ENCODE assay signal across 1 cellular context in the genomic region with DNA sequence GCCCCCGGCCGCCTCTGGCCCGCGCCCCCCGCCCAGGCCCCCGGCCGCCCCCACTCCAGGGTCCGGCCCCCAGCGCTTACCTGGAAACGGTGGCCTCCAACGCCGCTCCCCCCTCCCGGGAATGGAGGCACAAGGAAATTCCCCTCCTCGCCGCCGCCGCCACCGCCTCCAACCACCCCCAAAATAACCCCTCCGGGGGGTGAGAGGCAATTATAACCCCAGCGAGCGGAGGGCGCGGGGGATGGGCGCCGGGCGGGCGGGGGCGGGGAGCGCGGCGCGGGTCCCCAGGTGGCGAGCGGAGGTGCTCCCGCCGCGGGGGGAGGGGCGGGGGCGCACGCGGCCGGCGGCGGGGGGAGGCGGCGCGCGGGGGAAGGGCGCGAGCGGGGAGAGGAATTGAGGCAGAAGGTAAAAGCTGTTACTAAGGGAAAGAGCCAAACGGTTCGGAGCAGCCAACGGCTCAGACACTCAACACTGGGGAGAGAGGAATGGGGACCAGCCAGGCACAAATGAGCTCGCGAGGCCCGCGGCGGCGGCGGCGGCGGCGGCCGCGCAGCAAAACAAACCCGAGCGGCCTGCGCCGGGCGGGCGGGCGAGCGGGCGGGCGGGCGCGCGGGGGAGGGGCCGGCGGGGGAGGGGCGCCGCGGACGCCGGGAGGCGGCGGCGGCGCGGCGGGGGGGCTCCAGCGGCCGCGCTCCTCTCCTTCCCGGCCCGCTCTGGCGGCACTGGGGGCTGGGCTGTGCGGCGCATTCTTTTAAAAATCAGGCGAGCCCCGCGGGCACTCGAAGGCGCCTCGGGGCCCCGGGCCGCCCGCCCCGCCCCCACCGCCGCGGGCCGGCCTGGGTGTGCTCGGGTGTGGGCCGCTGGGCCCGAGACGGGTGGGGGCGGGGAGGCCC.
A peak's percentile ranks its signal among the peaks of the same experiment; 100 is the strongest.
TF ChIP-seq lines count a peak whose summit lies in the region.

Gene TBL1XR1, minus strand, starts transcription at position 442 of the 893 bp plus-strand sequence. CDS start 132,505 bp downstream, outside the sequence.

TF ChIP-seq in K562, 482 proteins besides CTCF, POLR2A, EP300 and RAD21 (continued from another document and continues in another):
- TF ChIP-seq, protein P1, sequence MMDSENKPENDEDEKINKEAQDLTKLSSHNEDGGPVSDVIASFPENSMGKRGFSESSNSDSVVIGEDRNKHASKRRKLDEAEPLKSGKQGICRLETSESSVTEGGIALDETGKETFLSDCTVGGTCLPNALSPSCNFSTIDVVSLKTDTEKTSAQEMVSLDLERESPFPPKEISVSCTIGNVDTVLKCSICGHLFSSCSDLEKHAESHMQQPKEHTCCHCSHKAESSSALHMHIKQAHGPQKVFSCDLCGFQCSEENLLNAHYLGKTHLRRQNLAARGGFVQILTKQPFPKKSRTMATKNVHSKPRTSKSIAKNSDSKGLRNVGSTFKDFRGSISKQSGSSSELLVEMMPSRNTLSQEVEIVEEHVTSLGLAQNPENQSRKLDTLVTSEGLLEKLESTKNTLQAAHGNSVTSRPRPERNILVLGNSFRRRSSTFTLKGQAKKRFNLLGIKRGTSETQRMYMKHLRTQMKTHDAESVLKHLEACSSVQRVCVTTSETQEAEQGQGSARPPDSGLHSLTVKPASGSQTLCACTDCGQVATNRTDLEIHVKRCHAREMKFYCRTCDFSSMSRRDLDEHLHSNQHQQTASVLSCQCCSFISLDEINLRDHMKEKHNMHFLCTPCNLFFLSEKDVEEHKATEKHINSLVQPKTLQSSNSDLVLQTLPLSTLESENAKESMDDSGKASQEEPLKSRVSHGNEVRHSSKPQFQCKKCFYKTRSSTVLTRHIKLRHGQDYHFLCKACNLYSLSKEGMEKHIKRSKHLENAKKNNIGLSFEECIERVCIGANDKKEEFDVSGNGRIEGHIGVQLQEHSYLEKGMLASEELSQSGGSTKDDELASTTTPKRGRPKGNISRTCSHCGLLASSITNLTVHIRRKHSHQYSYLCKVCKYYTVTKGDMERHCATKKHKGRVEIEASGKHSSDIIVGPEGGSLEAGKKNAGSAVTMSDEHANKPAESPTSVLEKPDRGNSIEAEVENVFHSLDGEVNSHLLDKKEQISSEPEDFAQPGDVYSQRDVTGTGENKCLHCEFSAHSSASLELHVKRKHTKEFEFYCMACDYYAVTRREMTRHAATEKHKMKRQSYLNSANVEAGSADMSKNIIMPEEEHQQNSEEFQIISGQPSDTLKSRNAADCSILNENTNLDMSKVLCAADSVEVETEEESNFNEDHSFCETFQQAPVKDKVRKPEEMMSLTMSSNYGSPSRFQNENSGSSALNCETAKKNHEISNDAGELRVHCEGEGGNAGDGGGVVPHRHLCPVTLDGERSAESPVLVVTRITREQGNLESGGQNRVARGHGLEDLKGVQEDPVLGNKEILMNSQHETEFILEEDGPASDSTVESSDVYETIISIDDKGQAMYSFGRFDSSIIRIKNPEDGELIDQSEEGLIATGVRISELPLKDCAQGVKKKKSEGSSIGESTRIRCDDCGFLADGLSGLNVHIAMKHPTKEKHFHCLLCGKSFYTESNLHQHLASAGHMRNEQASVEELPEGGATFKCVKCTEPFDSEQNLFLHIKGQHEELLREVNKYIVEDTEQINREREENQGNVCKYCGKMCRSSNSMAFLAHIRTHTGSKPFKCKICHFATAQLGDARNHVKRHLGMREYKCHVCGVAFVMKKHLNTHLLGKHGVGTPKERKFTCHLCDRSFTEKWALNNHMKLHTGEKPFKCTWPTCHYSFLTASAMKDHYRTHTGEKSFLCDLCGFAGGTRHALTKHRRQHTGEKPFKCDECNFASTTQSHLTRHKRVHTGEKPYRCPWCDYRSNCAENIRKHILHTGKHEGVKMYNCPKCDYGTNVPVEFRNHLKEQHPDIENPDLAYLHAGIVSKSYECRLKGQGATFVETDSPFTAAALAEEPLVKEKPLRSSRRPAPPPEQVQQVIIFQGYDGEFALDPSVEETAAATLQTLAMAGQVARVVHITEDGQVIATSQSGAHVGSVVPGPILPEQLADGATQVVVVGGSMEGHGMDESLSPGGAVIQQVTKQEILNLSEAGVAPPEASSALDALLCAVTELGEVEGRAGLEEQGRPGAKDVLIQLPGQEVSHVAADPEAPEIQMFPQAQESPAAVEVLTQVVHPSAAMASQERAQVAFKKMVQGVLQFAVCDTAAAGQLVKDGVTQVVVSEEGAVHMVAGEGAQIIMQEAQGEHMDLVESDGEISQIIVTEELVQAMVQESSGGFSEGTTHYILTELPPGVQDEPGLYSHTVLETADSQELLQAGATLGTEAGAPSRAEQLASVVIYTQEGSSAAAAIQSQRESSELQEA (IDR thresholded peaks at IDR 0.05; ENCODE audit: low read depth) = no peak
- TF ChIP-seq KAT7 (CRISPR knock-in tag; IDR thresholded peaks at IDR 0.05; ENCODE audit: borderline replicate concordance) (no peak), ZNF740 (CRISPR knock-in tag; IDR thresholded peaks at IDR 0.05) (no peak), ZNF740 (tag; IDR thresholded peaks at IDR 0.05) (peak in 1 of 2 experiments; percentile 86; a peak in 2 of 4 replicates), ETS2 (tag; IDR thresholded peaks at IDR 0.05; ENCODE audit: borderline replicate concordance, poor library complexity, severe bottlenecking) (no peak), ZMIZ1 (IDR thresholded peaks at IDR 0.05; ENCODE audit: low read depth in 2 of 2, low read length in 2 of 2) (0 out of 4 replicates have a peak, but pooled peaks of 1 of the 2 experiments have one; percentile 17), NR2C2 (CRISPR knock-in tag; IDR thresholded peaks at IDR 0.05) (no peak), NR2C2 (tag; IDR thresholded peaks at IDR 0.05) (no peak; the same call in 1 of the 2 replicates), ZNF184 (CRISPR knock-in tag; IDR thresholded peaks at IDR 0.05) (no peak), RBM14 (IDR thresholded peaks at IDR 0.05; ENCODE audit: borderline replicate concordance, insufficient read depth, low read depth, low read length) (no peak), FOXP4 (CRISPR knock-in tag; IDR thresholded peaks at IDR 0.05; ENCODE audit: borderline replicate concordance) (no peak), ZNF212 (CRISPR knock-in tag; IDR thresholded peaks at IDR 0.05) (no peak), CREM (IDR thresholded peaks at IDR 0.05; ENCODE audit: low read depth) (peak; percentile 65), SP2 (IDR thresholded peaks at IDR 0.05; ENCODE audit: extremely low read depth, low read depth, low read length, poor library complexity, severe bottlenecking) (no peak), PHTF2 (CRISPR knock-in tag; IDR thresholded peaks at IDR 0.05) (no peak), SAP30 (IDR thresholded peaks at IDR 0.05; ENCODE audit: borderline replicate concordance, insufficient read depth, low read depth, low read length, poor library complexity, severe bottlenecking) (no peak), CREB1 (IDR thresholded peaks at IDR 0.05) (no peak), CREB1 (CRISPR knock-in tag; IDR thresholded peaks at IDR 0.05) (no peak), ZNF780A (CRISPR knock-in tag; IDR thresholded peaks at IDR 0.05) (no peak), ZFP36 (IDR thresholded peaks at IDR 0.05; ENCODE audit: low read depth, low read length, partially characterized antibody) (no peak), RUNX1 (IDR thresholded peaks at IDR 0.05; ENCODE audit: low read depth) (no peak), RREB1 (CRISPR knock-in tag; IDR thresholded peaks at IDR 0.05) (no peak), TBL1XR1 (IDR thresholded peaks at IDR 0.05; ENCODE audit: low read length in 2 of 2) (peak; percentile 22 to 70; a peak in 1 of 4 replicates)
- TF ChIP-seq, protein P2, sequence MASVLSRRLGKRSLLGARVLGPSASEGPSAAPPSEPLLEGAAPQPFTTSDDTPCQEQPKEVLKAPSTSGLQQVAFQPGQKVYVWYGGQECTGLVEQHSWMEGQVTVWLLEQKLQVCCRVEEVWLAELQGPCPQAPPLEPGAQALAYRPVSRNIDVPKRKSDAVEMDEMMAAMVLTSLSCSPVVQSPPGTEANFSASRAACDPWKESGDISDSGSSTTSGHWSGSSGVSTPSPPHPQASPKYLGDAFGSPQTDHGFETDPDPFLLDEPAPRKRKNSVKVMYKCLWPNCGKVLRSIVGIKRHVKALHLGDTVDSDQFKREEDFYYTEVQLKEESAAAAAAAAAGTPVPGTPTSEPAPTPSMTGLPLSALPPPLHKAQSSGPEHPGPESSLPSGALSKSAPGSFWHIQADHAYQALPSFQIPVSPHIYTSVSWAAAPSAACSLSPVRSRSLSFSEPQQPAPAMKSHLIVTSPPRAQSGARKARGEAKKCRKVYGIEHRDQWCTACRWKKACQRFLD (CRISPR knock-in tag; IDR thresholded peaks at IDR 0.05) = 0 out of 2 replicates have a peak, but pooled peaks have one; percentile 50
- TF ChIP-seq, protein P3, sequence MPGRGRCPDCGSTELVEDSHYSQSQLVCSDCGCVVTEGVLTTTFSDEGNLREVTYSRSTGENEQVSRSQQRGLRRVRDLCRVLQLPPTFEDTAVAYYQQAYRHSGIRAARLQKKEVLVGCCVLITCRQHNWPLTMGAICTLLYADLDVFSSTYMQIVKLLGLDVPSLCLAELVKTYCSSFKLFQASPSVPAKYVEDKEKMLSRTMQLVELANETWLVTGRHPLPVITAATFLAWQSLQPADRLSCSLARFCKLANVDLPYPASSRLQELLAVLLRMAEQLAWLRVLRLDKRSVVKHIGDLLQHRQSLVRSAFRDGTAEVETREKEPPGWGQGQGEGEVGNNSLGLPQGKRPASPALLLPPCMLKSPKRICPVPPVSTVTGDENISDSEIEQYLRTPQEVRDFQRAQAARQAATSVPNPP (IDR thresholded peaks at IDR 0.05; ENCODE audit: borderline replicate concordance, insufficient read depth, insufficient read length) = no peak
